Comparison of ENCODE assay signal across 21 cellular contexts in the genomic region with DNA sequence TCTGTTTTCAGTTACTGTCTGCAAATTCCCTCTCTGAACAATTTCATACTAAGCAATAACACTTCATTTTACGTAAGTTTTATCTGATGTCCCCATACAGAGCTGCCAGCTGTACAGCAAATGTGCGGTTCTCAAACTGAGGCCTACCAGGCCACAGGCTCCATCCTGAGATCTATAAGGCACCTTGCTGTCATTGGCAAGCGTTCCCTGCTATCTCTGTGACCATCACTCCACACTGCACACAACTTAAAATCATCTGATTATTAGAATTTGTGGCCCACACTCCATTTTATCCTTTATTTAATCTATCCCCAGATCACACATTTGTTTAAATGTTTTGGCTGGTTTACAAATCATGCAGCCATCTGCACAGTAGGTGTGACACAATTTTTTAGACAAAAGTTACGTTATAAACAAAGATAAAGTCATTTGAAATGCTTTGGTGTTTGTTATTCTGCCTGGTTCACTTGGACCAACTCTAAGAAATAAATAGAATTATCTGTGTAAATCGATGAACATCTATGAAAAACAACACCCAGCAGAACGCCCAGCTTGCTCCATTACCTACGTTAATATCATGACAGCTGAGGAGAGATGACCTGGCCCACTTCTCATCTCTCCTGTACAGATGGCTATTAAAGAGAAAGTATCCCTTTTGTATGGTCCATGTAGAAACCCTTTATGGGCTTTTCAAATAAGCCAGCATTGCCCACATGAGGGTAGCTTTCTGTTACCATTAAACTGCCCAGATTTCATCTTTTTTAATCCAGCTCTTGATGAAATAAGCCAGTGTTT.
"Had no signal": no experiment of that assay in that cellular context is flagged by ENCODE, and none has a peak within 500 bp of the region (broad histone marks: within the 10 kb centered on the region; RNA-seq: fewer than 3 reads in every experiment).

No MANE protein-coding gene starts in this region.

- H3K4me3 ChIP-seq: esophagus squamous epithelium, gastroesophageal sphincter, heart left ventricle, right lobe of liver, transverse colon, uterus had no signal

- H3K4me1 ChIP-seq: esophagus squamous epithelium, gastroesophageal sphincter, right lobe of liver, transverse colon, uterus had no signal

- H3K4me3 Mint-ChIP-seq: activated CD4-positive, alpha-beta T cell treated with anti-CD3 and anti-CD28 coated beads, Interleukin-2, amount 10 ng/mL, durations not matched to agents 7 days and 5 days; activated CD8-positive, alpha-beta memory T cell treated with anti-CD3 and anti-CD28 coated beads, Interleukin-2, amount 10 ng/mL, durations not matched to agents 7 days and 5 days; activated CD8-positive, alpha-beta T cell treated with anti-CD3 and anti-CD28 coated beads for 36 hours; effector memory CD8-positive, alpha-beta T cell; nephron; stimulated activated naive B cell treated with anti-CD40 and anti-IgM and Interleukin-4, amounts not matched to agents 10 μg/mL and 1 μg/mL and 100 μg/mL, for 72 hours had no signal

- H3K27me3 ChIP-seq: brain microvascular endothelial cell, esophagus squamous epithelium, gastroesophageal sphincter, heart left ventricle, right lobe of liver, uterus had no signal

- H3K27ac Mint-ChIP-seq: activated CD4-positive, alpha-beta T cell treated with anti-CD3 and anti-CD28 coated beads, Interleukin-2, amount 10 ng/mL, durations not matched to agents 7 days and 5 days; activated CD8-positive, alpha-beta memory T cell treated with anti-CD3 and anti-CD28 coated beads, Interleukin-2, amount 10 ng/mL, durations not matched to agents 7 days and 5 days; activated CD8-positive, alpha-beta T cell treated with anti-CD3 and anti-CD28 coated beads for 36 hours; activated naive CD4-positive, alpha-beta T cell treated with anti-CD3 and anti-CD28 coated beads, Interleukin-2, amount 50 U/mL, for 72 hours; effector memory CD8-positive, alpha-beta T cell; stimulated activated naive B cell treated with anti-CD40 and anti-IgM and Interleukin-4, amounts not matched to agents 10 μg/mL and 1 μg/mL and 100 μg/mL, for 72 hours had no signal

- H3K36me3 Mint-ChIP-seq: activated CD8-positive, alpha-beta memory T cell treated with anti-CD3 and anti-CD28 coated beads, Interleukin-2, amount 10 ng/mL, durations not matched to agents 7 days and 5 days; activated naive CD4-positive, alpha-beta T cell treated with anti-CD3 and anti-CD28 coated beads, Interleukin-2, amount 50 U/mL, for 72 hours; stimulated activated naive B cell treated with anti-CD40 and anti-IgM and Interleukin-4, amounts not matched to agents 10 μg/mL and 1 μg/mL and 100 μg/mL, for 72 hours had no signal

- ATAC-seq: activated CD8-positive, alpha-beta memory T cell treated with anti-CD3 and anti-CD28 coated beads, Interleukin-2, amount 10 ng/mL, durations not matched to agents 7 days and 5 days; activated CD8-positive, alpha-beta T cell treated with anti-CD3 and anti-CD28 coated beads for 36 hours; activated naive CD4-positive, alpha-beta T cell treated with anti-CD3 and anti-CD28 coated beads, Interleukin-2, amount 50 U/mL, for 72 hours; effector memory CD8-positive, alpha-beta T cell; gastroesophageal sphincter; heart left ventricle; left ventricle myocardium superior; right lobe of liver; stimulated activated naive B cell treated with anti-CD40 and anti-IgM and Interleukin-4, amounts not matched to agents 10 μg/mL and 1 μg/mL and 100 μg/mL, for 72 hours had no signal

- H3K27me3 Mint-ChIP-seq: activated CD4-positive, alpha-beta T cell treated with anti-CD3 and anti-CD28 coated beads, Interleukin-2, amount 10 ng/mL, durations not matched to agents 7 days and 5 days; activated CD8-positive, alpha-beta memory T cell treated with anti-CD3 and anti-CD28 coated beads, Interleukin-2, amount 10 ng/mL, durations not matched to agents 7 days and 5 days; activated CD8-positive, alpha-beta T cell treated with anti-CD3 and anti-CD28 coated beads for 36 hours; effector memory CD8-positive, alpha-beta T cell; stimulated activated naive B cell treated with anti-CD40 and anti-IgM and Interleukin-4, amounts not matched to agents 10 μg/mL and 1 μg/mL and 100 μg/mL, for 72 hours had no signal

- H3K4me1 Mint-ChIP-seq: activated CD4-positive, alpha-beta T cell treated with anti-CD3 and anti-CD28 coated beads, Interleukin-2, amount 10 ng/mL, durations not matched to agents 7 days and 5 days; activated CD8-positive, alpha-beta memory T cell treated with anti-CD3 and anti-CD28 coated beads, Interleukin-2, amount 10 ng/mL, durations not matched to agents 7 days and 5 days; stimulated activated naive B cell treated with anti-CD40 and anti-IgM and Interleukin-4, amounts not matched to agents 10 μg/mL and 1 μg/mL and 100 μg/mL, for 72 hours had no signal

- H3K9me3 Mint-ChIP-seq: activated CD4-positive, alpha-beta T cell treated with anti-CD3 and anti-CD28 coated beads, Interleukin-2, amount 10 ng/mL, durations not matched to agents 7 days and 5 days; activated CD8-positive, alpha-beta T cell treated with anti-CD3 and anti-CD28 coated beads for 36 hours; activated naive CD4-positive, alpha-beta T cell treated with anti-CD3 and anti-CD28 coated beads, Interleukin-2, amount 50 U/mL, for 72 hours; effector memory CD8-positive, alpha-beta T cell; nephron; stimulated activated naive B cell treated with anti-CD40 and anti-IgM and Interleukin-4, amounts not matched to agents 10 μg/mL and 1 μg/mL and 100 μg/mL, for 72 hours had no signal

- DNase-seq: activated CD4-positive, alpha-beta T cell treated with anti-CD3 and anti-CD28 coated beads, Interleukin-2, amount 10 ng/mL, durations not matched to agents 7 days and 5 days; activated CD4-positive, CD25-positive, alpha-beta regulatory T cell treated with anti-CD3 and anti-CD28 coated beads, Interleukin-2, amount 50 U/mL, for 72 hours; activated CD8-positive, alpha-beta memory T cell treated with anti-CD3 and anti-CD28 coated beads, Interleukin-2, amount 10 ng/mL, durations not matched to agents 7 days and 5 days; activated CD8-positive, alpha-beta T cell treated with anti-CD3 and anti-CD28 coated beads for 36 hours; aorta; brain microvascular endothelial cell; effector memory CD8-positive, alpha-beta T cell; esophagus squamous epithelium; heart left ventricle; left ventricle myocardium superior; nucleus accumbens; right lobe of liver; stimulated activated CD4-positive, alpha-beta T cell treated with anti-CD3 and anti-CD28 coated beads, Interleukin-2, amount 100 ng/mL, for 48 hours; stimulated activated CD8-positive, alpha-beta memory T cell treated with anti-CD3 and anti-CD28 coated beads, Interleukin-4, amount 100 ng/mL, for 48 hours; stimulated activated naive B cell treated with anti-CD40 and anti-IgM and Interleukin-4, amounts not matched to agents 10 μg/mL and 1 μg/mL and 100 μg/mL, for 72 hours; transverse colon; uterus had no signal

- H3K36me3 ChIP-seq: brain microvascular endothelial cell, esophagus squamous epithelium, gastroesophageal sphincter, right lobe of liver, transverse colon, uterus had no signal

- H3K9me3 ChIP-seq: esophagus squamous epithelium, gastroesophageal sphincter, heart left ventricle, right lobe of liver, transverse colon, uterus had no signal

- H3K27ac ChIP-seq: brain microvascular endothelial cell, esophagus squamous epithelium, gastroesophageal sphincter, heart left ventricle, right lobe of liver, transverse colon, uterus, VCaP had no signal
